1 cellular context compared by ENCODE assay signal in genomic region chr17:55772086-55772485, GRCh38.
TF ChIP-seq lines count a peak whose summit lies in the region.

No MANE protein-coding gene starts in this region.

TF ChIP-seq in SK-N-SH, 30 proteins besides CTCF, POLR2A, EP300 and RAD21 (continued from another document):
- TF ChIP-seq USF2 (IDR thresholded peaks at IDR 0.05; ENCODE audit: borderline replicate concordance, low read depth, low read length) (no peak), MAX (IDR thresholded peaks at IDR 0.05; ENCODE audit: low read depth) (no peak), SMC3 (IDR thresholded peaks at IDR 0.05; ENCODE audit: low read depth, low read length) (no peak), GATA2 (CRISPR knock-in tag; IDR thresholded peaks at IDR 0.05) (no peak), CHD2 (IDR thresholded peaks at IDR 0.05; ENCODE audit: low read length, partially characterized antibody) (no peak), SIN3A (IDR thresholded peaks at IDR 0.05; ENCODE audit: borderline replicate concordance, low read depth, low read length) (no peak), IRF3 (IDR thresholded peaks at IDR 0.05; ENCODE audit: low read depth, low read length) (no peak), EZH2phosphoT487 (IDR thresholded peaks at IDR 0.05; ENCODE audit: borderline replicate concordance, low read depth) (no peak), TEAD4 (IDR thresholded peaks at IDR 0.05; ENCODE audit: borderline replicate concordance, insufficient read depth) (no peak)
